20 cellular contexts compared by ENCODE assay signal in genomic region chr13:23658929-23659541, GRCh38.
DNase-seq lines count a peak whose midpoint lies in the region; ATAC-seq and TF ChIP-seq lines count a peak whose summit lies in the region.
"Had no signal": no experiment of that assay in that cellular context is flagged by ENCODE, and none has a peak within 500 bp of the region (broad histone marks: within the 10 kb centered on the region; RNA-seq: fewer than 3 reads in every experiment).

No MANE protein-coding gene starts in this region.

- H3K4me3 ChIP-seq in esophagus squamous epithelium (no peak overlapping the region), right atrium auricular region (no peak overlapping the region), aorta (ENCODE audit: low read length in 2 of 2) (no peak overlapping the region)
- H3K4me3 ChIP-seq: dorsolateral prefrontal cortex, prostate gland had no signal

- intact Hi-C loops in esophagus squamous epithelium (cut with DNase I) (no loop called here), sciatic nerve (cut with DNase I) (no loop called here), aorta (cut with DNase I) (no loop called here)

- peaks cover 0 to 11% (median 0%) of the 10 kb centered on the region in 3 donors for H3K36me3 ChIP-seq in esophagus squamous epithelium
- H3K36me3 ChIP-seq in right atrium auricular region, result peaks cover 8% of the 10 kb centered on the region
- H3K36me3 ChIP-seq in aorta (ENCODE audit: control insufficient read depth in 1 of 2, insufficient read depth in 2 of 2, low read length in 1 of 2), result no peaks in the 10 kb centered on the region
- H3K36me3 ChIP-seq: prostate gland had no signal

- ATAC-seq in sciatic nerve (peak; percentile 69), aorta (ENCODE audit: low FRiP score) (peak; percentile 48), HG03175 (IDR thresholded peaks at IDR 0.05; ENCODE audit: unreplicated experiment) (no peak)
- ATAC-seq: activated CD8-positive, alpha-beta T cell treated with anti-CD3 and anti-CD28 coated beads, Interleukin-2, amount 10 ng/mL, durations not matched to agents 7 days and 5 days; HCT116 had no signal

- H3K27me3 ChIP-seq in esophagus squamous epithelium (no peaks in the 10 kb centered on the region), right atrium auricular region (no peaks in the 10 kb centered on the region), aorta (ENCODE audit: control insufficient read depth in 1 of 2, insufficient read depth in 2 of 2, low read length in 1 of 2) (no peaks in the 10 kb centered on the region)
- H3K27me3 ChIP-seq: dorsolateral prefrontal cortex had no signal

- H3K4me1 ChIP-seq in esophagus squamous epithelium (peaks cover 4 to 20% (median 7%) of the 10 kb centered on the region in 3 donors), right atrium auricular region (peaks cover 0 to 65% of the 10 kb centered on the region in 2 donors), aorta (ENCODE audit: control insufficient read depth in 1 of 2, insufficient read depth in 2 of 2, low read length in 2 of 2) (no peaks in the 10 kb centered on the region)

- WGBS in esophagus squamous epithelium, 2 donors, result 67 to 79% methylated on average over 12 to 13 of the region's 15 CpGs
- WGBS in aorta, 2 donors, result 92 to 93% methylated on average over 15 of the region's 15 CpGs

- no peak for TF ChIP-seq POLR2A in esophagus squamous epithelium (IDR thresholded peaks at IDR 0.05)

- H3K27ac ChIP-seq in esophagus squamous epithelium, result peak overlapping the region in 3 of 4 donors; percentile 17 to 62 (median 42)
- H3K27ac ChIP-seq in right atrium auricular region, result peak overlapping the region; percentile 60 to 73
- H3K27ac ChIP-seq in aorta (ENCODE audit: low read depth in 1 of 2, low read length in 2 of 2), result no peak overlapping the region
- H3K27ac ChIP-seq: dorsolateral prefrontal cortex had no signal

- DNase-seq in esophagus squamous epithelium (lab: John Stamatoyannopoulos, UW), result no peak
- no peak for DNase-seq in right atrium auricular region (ENCODE audit: low spot score)
- DNase-seq in sciatic nerve (ENCODE audit: low spot score), result no peak
- no peak for DNase-seq in aorta
- DNase-seq in hypothalamus (lab: John Stamatoyannopoulos, UW), result no peak
- DNase-seq in NCI-H187 treated with DMSO at 0.1 percent for 48 hours (lab: John Stamatoyannopoulos, UW), result no peak
- DNase-seq: activated CD4-positive, alpha-beta T cell treated with anti-CD3 and anti-CD28 coated beads for 1 hour; activated CD8-positive, alpha-beta T cell treated with anti-CD3 and anti-CD28 coated beads, Interleukin-2, amount 10 ng/mL, durations not matched to agents 7 days and 5 days; activated effector memory CD4-positive, alpha-beta T cell treated with Interleukin-2 at 50 U/mL for 16 hours; C1 segment of cervical spinal cord; DMS79; dorsolateral prefrontal cortex; GDM1; NCI-H1417; NCI-H2081 treated with DMSO at 0.1 percent for 48 hours; NCI-H226; trophoblast cell had no signal

- H3K9me3 ChIP-seq in esophagus squamous epithelium (no peaks in the 10 kb centered on the region), right atrium auricular region (no peaks in the 10 kb centered on the region), aorta (ENCODE audit: control insufficient read depth, low read length) (no peaks in the 10 kb centered on the region)
- H3K9me3 ChIP-seq: prostate gland had no signal

- TF ChIP-seq CTCF in esophagus squamous epithelium (IDR thresholded peaks at IDR 0.05), result no peak
- no peak for TF ChIP-seq CTCF in right atrium auricular region (IDR thresholded peaks at IDR 0.05)

Comparison
In these comparisons a context has a peak if more than half of its experiments do, and no peak if none do; other contexts are left out.
1. H3K27ac ChIP-seq: peak in esophagus squamous epithelium (3 of 4) and right atrium auricular region (2 of 2); none in aorta (0 of 2).